Comparison of ENCODE assay signal across 32 cellular contexts in genomic region chr17:73538445-73538844, GRCh38.
"Had no signal": no experiment of that assay in that cellular context is flagged by ENCODE, and none has a peak within 500 bp of the region (broad histone marks: within the 10 kb centered on the region; RNA-seq: fewer than 3 reads in every experiment).

No MANE protein-coding gene starts in this region.

- FAIRE-seq: islet of Langerhans, kidney had no signal

- H3K27ac Mint-ChIP-seq: immature natural killer cell; mesothelial cell of epicardium; natural killer cell; progenitor cell of endocrine pancreas; stimulated activated effector memory CD8-positive, alpha-beta T cell treated with anti-CD3 and anti-CD28 coated beads, Interleukin-12 subunit alpha, Interleukin-12 subunit beta, amount 100 ng/mL, for 72 hours; stimulated activated naive CD8-positive, alpha-beta T cell treated with anti-CD3 and anti-CD28 coated beads, Interleukin-15, Interleukin-2, amounts not matched to agents 100 ng/mL and 50 ng/mL, for 24 hours had no signal

- H3K27me3 ChIP-seq: left lung, neutrophil, ovary had no signal

- H3K9me3 ChIP-seq: left lung, lower lobe of right lung, neutrophil, ovary, suprapubic skin, thoracic aorta, tibial artery, upper lobe of right lung had no signal

- H3K27ac ChIP-seq: left lung, lower lobe of right lung, neutrophil, ovary, skin epidermis, suprapubic skin, thoracic aorta, tibial artery, upper lobe of right lung had no signal

- H3K4me1 Mint-ChIP-seq: immature natural killer cell; natural killer cell; stimulated activated effector memory CD8-positive, alpha-beta T cell treated with anti-CD3 and anti-CD28 coated beads, Interleukin-12 subunit alpha, Interleukin-12 subunit beta, amount 100 ng/mL, for 72 hours had no signal

- H3K9me3 Mint-ChIP-seq: immature natural killer cell; mesothelial cell of epicardium; naive B cell; natural killer cell; stimulated activated effector memory CD8-positive, alpha-beta T cell treated with anti-CD3 and anti-CD28 coated beads, Interleukin-12 subunit alpha, Interleukin-12 subunit beta, amount 100 ng/mL, for 72 hours; stimulated activated naive CD8-positive, alpha-beta T cell treated with anti-CD3 and anti-CD28 coated beads, Interleukin-15, Interleukin-2, amounts not matched to agents 100 ng/mL and 50 ng/mL, for 24 hours had no signal

- DNase-seq: hippocampal formation; immature natural killer cell; kidney; left colon; left lung; lower lobe of right lung; mammary epithelial cell; mesenchymal stem cell; naive B cell; natural killer cell; occipital lobe; ovary; retina; right cardiac atrium; stimulated activated CD4-positive, alpha-beta T cell treated with anti-CD3 and anti-CD28 coated beads, Interleukin-12 subunit alpha, Interleukin-12 subunit beta, amount 100 ng/mL, for 4 hours; stimulated activated CD4-positive, alpha-beta T cell treated with anti-CD3 and anti-CD28 coated beads, Interleukin-15, amount 100 ng/mL, for 24 hours; stimulated activated CD4-positive, alpha-beta T cell treated with anti-CD3 and anti-CD28 coated beads, Interleukin-2, amount 100 ng/mL, for 24 hours; stimulated activated CD4-positive, alpha-beta T cell treated with anti-CD3 and anti-CD28 coated beads, Interleukin-4, amount 100 ng/mL, for 1 hour; stimulated activated naive CD4-positive, alpha-beta T cell; tibial artery; trophoblast cell; upper lobe of right lung had no signal

- H3K36me3 Mint-ChIP-seq: immature natural killer cell; mesothelial cell of epicardium; natural killer cell; stimulated activated effector memory CD8-positive, alpha-beta T cell treated with anti-CD3 and anti-CD28 coated beads, Interleukin-12 subunit alpha, Interleukin-12 subunit beta, amount 100 ng/mL, for 72 hours had no signal

- H3K4me3 Mint-ChIP-seq: immature natural killer cell; mesothelial cell of epicardium; naive B cell; natural killer cell; stimulated activated effector memory CD8-positive, alpha-beta T cell treated with anti-CD3 and anti-CD28 coated beads, Interleukin-12 subunit alpha, Interleukin-12 subunit beta, amount 100 ng/mL, for 72 hours; stimulated activated naive CD8-positive, alpha-beta T cell treated with anti-CD3 and anti-CD28 coated beads, Interleukin-15, Interleukin-2, amounts not matched to agents 100 ng/mL and 50 ng/mL, for 24 hours had no signal

- H3K4me3 ChIP-seq: left lung, lower lobe of right lung, ovary, skin epidermis, suprapubic skin, thoracic aorta, tibial artery, upper lobe of right lung had no signal

- H3K4me1 ChIP-seq: left lung, lower lobe of right lung, tibial artery, upper lobe of right lung had no signal

- H3K36me3 ChIP-seq: left lung, lower lobe of right lung, neutrophil, ovary, suprapubic skin, thoracic aorta, tibial artery, upper lobe of right lung had no signal

- ATAC-seq: left colon; left lung; lower lobe of right lung; natural killer cell; right cardiac atrium; sciatic nerve; stimulated activated effector memory CD8-positive, alpha-beta T cell treated with anti-CD3 and anti-CD28 coated beads, Interleukin-12 subunit alpha, Interleukin-12 subunit beta, amount 100 ng/mL, for 72 hours; upper lobe of right lung had no signal

- H3K27me3 Mint-ChIP-seq: naive B cell; stimulated activated naive CD8-positive, alpha-beta T cell treated with anti-CD3 and anti-CD28 coated beads, Interleukin-15, Interleukin-2, amounts not matched to agents 100 ng/mL and 50 ng/mL, for 24 hours had no signal
